Comparison of ENCODE assay signal across 26 cellular contexts in the genomic region with DNA sequence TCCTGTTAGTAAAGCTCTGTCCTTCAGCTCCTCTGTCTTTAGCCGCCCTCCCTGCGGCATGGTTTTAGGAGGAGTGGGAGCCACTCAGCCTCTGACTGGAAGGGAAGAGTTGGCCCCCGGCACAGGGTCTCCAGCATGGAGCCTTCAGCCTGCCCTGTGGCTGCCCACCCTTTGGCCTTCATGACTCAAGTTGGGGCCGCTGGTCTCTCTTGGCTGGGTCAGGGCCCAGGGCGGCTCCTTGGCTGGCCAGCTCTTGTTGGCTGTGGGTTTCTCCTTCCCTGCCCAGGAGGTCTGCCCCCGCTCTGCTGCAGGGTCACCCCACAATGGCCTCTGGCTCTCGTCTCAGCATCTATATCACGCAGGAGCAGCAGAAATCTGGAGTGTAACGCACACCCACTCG. TPM values are rescaled to one million over a fixed set of nuclear protein-coding genes. Genes with fewer than 3 reads are reported as not detected.
DNase-seq lines count a peak whose midpoint lies in the region; ATAC-seq, FAIRE-seq and TF ChIP-seq lines count a peak whose summit lies in the region.
"Had no signal": no experiment of that assay in that cellular context is flagged by ENCODE, and none has a peak within 500 bp of the region (broad histone marks: within the 10 kb centered on the region; RNA-seq: fewer than 3 reads in every experiment).

No MANE protein-coding gene starts in this region.

- H3K36me3 Mint-ChIP-seq in brain, result no peaks in the 10 kb centered on the region
- H3K36me3 Mint-ChIP-seq in nephron (ENCODE audit: low read depth), result no peaks in the 10 kb centered on the region
- H3K36me3 Mint-ChIP-seq: CD8-positive, alpha-beta memory T cell had no signal

- TF ChIP-seq RAD21 in HepG2 (CRISPR knock-in tag; IDR thresholded peaks at IDR 0.05), result no peak

- no peak overlapping the region for H2AFZ ChIP-seq in HepG2 (ENCODE audit: low read length)

- peak; percentile 59 for DNase-seq in RWPE2 (ENCODE audit: low spot score)
- DNase-seq in HepG2 (ENCODE audit: low spot score), result no peak
- DNase-seq: Calu3; CD8-positive, alpha-beta memory T cell; DMS153; GOT3; MV-4-11; NCI-H1694; NCI-H2081; NCI-H2171; NCI-H524 treated with DMSO at 0.1 percent for 48 hours; NCI-H82; Peyer's patch had no signal

- TF ChIP-seq POLR2A in HepG2 (IDR thresholded peaks at IDR 0.05; ENCODE audit: insufficient read depth in 1 of 2, low read depth in 2 of 2, low read length in 2 of 2), result no peak

- H3K4me3 Mint-ChIP-seq in brain, result no peak overlapping the region
- no peak overlapping the region for H3K4me3 Mint-ChIP-seq in nephron
- H3K4me3 Mint-ChIP-seq: IgD-negative memory B cell had no signal

- no peaks in the 10 kb centered on the region for H3K79me2 ChIP-seq in HepG2 (ENCODE audit: insufficient read depth, low read length)

- H3K27ac ChIP-seq in RWPE2 (ENCODE audit: poor library complexity, severe bottlenecking), result no peak overlapping the region
- peak overlapping the region; percentile 78 for H3K27ac ChIP-seq in subcutaneous abdominal adipose tissue (ENCODE audit: low read depth, low read length)
- H3K27ac ChIP-seq in HepG2 (ENCODE audit: extremely low read length, insufficient read depth, low read length), result no peak overlapping the region
- H3K27ac ChIP-seq: C4-2B, Peyer's patch, SJSA1 had no signal

- intact Hi-C loops in HepG2 (cut with micrococcal nuclease; ENCODE audit: unreplicated experiment), result no loop called here

- no peaks in the 10 kb centered on the region for H3K36me3 ChIP-seq in RWPE2 (ENCODE audit: low read depth)
- no peaks in the 10 kb centered on the region for H3K36me3 ChIP-seq in subcutaneous abdominal adipose tissue (ENCODE audit: control insufficient read depth in 5 of 5, insufficient read depth in 5 of 5, low read length in 5 of 5)
- no peaks in the 10 kb centered on the region for H3K36me3 ChIP-seq in HepG2 (replicated peaks in 1 of 2; ENCODE audit: control insufficient read depth in 1 of 2, insufficient read depth in 2 of 2, low read length in 2 of 2)
- H3K36me3 ChIP-seq: Peyer's patch, SJSA1 had no signal

- POLR2A ChIA-PET in HepG2 (lab: Yijun Ruan, JAX), result no interaction called here

- WGBS in HepG2 (ENCODE audit: low lambda C conversion rate), result 73% methylated on average over 8 of the region's 10 CpGs

- in situ Hi-C loops in HepG2 (cut with HindIII; ENCODE audit: extremely low pct_ligation_motif_present, low pct_unique_long_range_greater_than_20kb), result no loop called here

- H3K4me1 Mint-ChIP-seq in brain, result peaks cover 10% of the 10 kb centered on the region
- H3K4me1 Mint-ChIP-seq in nephron, result peaks cover 23% of the 10 kb centered on the region

- H3K9ac ChIP-seq in subcutaneous abdominal adipose tissue (ENCODE audit: low read length in 5 of 5), result no peak overlapping the region
- no peak overlapping the region for H3K9ac ChIP-seq in HepG2 (ENCODE audit: insufficient read depth, low read depth, low read length)

- H3K27ac Mint-ChIP-seq in brain, result peak overlapping the region in 3 of 5 experiments; percentile 17 to 33 (median 32)
- peak overlapping the region in 2 of 3 experiments; percentile 17 to 50 for H3K27ac Mint-ChIP-seq in nephron
- H3K27ac Mint-ChIP-seq: CD8-positive, alpha-beta memory T cell; IgD-negative memory B cell had no signal

- BruUV-seq in HepG2 (replicated peaks; lab: Mats Ljungman, UMichigan), result no TSS peak

- H3K27me3 Mint-ChIP-seq in brain (no peaks in the 10 kb centered on the region), nephron (ENCODE audit: low read depth) (peaks cover 3% of the 10 kb centered on the region)

- H3K4me3 ChIP-seq in RWPE2 (ENCODE audit: severe bottlenecking) (no peak overlapping the region), subcutaneous abdominal adipose tissue (ENCODE audit: low read depth in 1 of 5, low read length in 5 of 5) (no peak overlapping the region), HepG2 (replicated peaks in 1 of 3; ENCODE audit: insufficient read depth in 1 of 3, low read depth in 2 of 3, low read length in 3 of 3) (no peak overlapping the region)
- H3K4me3 ChIP-seq: Peyer's patch, SJSA1 had no signal

- no peaks in the 10 kb centered on the region for H4K20me1 ChIP-seq in HepG2 (ENCODE audit: insufficient read depth, low read length)

- no peak for FAIRE-seq in HepG2 (lab: Jason Lieb, UNC)
- FAIRE-seq: A204.1, G401.6, HTR-8/SVneo had no signal

- no peak for TF ChIP-seq EP300 in HepG2 (IDR thresholded peaks at IDR 0.05; ENCODE audit: low read depth in 2 of 2, low read length in 2 of 2)
- TF ChIP-seq EP300 in HepG2 (CRISPR knock-in tag; IDR thresholded peaks at IDR 0.05; ENCODE audit: borderline replicate concordance), result no peak

- CTCF ChIA-PET in HepG2 (lab: Yijun Ruan, JAX; ENCODE audit: low intra/inter-chr PET ratio, low total read pairs), result no interaction called here

- H3K9me3 Mint-ChIP-seq in brain (no peaks in the 10 kb centered on the region), nephron (no peaks in the 10 kb centered on the region)
- H3K9me3 Mint-ChIP-seq: CD8-positive, alpha-beta memory T cell; IgD-negative memory B cell had no signal

- H3K27me3 ChIP-seq in RWPE2 (ENCODE audit: insufficient read depth, poor library complexity, severe bottlenecking) (no peaks in the 10 kb centered on the region), subcutaneous abdominal adipose tissue (ENCODE audit: control insufficient read depth in 5 of 5, insufficient read depth in 4 of 5, low read length in 5 of 5) (no peaks in the 10 kb centered on the region), HepG2 (ENCODE audit: control insufficient read depth in 1 of 2, insufficient read depth in 2 of 2, low read length in 2 of 2) (peaks cover 3 to 8% of the 10 kb centered on the region in 2 experiments; a peak in 4 of 5 replicates)
- H3K27me3 ChIP-seq: Peyer's patch, SJSA1 had no signal

- TF ChIP-seq CTCF in RWPE2 (IDR thresholded peaks at IDR 0.05; ENCODE audit: poor library complexity, severe bottlenecking), result no peak
- no peak for TF ChIP-seq CTCF in brain (conservative IDR thresholded peaks at IDR 0.05)
- TF ChIP-seq CTCF in nephron (IDR thresholded peaks at IDR 0.05; ENCODE audit: unreplicated experiment in 3 of 3), result no peak
- no peak for TF ChIP-seq CTCF in HepG2 (CRISPR knock-in tag; IDR thresholded peaks at IDR 0.05)

- H3K4me2 ChIP-seq in HepG2 (ENCODE audit: low read depth, low read length), result no peak overlapping the region

- H3K9me3 ChIP-seq in RWPE2 (ENCODE audit: severe bottlenecking) (no peaks in the 10 kb centered on the region), subcutaneous abdominal adipose tissue (ENCODE audit: control insufficient read depth in 5 of 5, low read length in 5 of 5) (no peaks in the 10 kb centered on the region), HepG2 (ENCODE audit: low read length) (no peaks in the 10 kb centered on the region)
- H3K9me3 ChIP-seq: Peyer's patch had no signal

- ATAC-seq in RWPE2 (ENCODE audit: low read depth), result no peak
- ATAC-seq in HepG2, result no peak
- ATAC-seq in GM18502 (IDR thresholded peaks at IDR 0.05; ENCODE audit: poor library complexity, unreplicated experiment), result no peak
- no peak for ATAC-seq in HG03378 (IDR thresholded peaks at IDR 0.05; ENCODE audit: unreplicated experiment)
- ATAC-seq: HCT116 had no signal

- H3K4me1 ChIP-seq in RWPE2 (ENCODE audit: insufficient read depth, poor library complexity, severe bottlenecking) (no peaks in the 10 kb centered on the region), subcutaneous abdominal adipose tissue (ENCODE audit: control insufficient read depth in 5 of 5, insufficient read depth in 5 of 5, low read length in 5 of 5) (peaks cover 3 to 29% (median 25%) of the 10 kb centered on the region in 5 donors), HepG2 (ENCODE audit: insufficient read depth, low read length) (no peaks in the 10 kb centered on the region)
- H3K4me1 ChIP-seq: Peyer's patch, SJSA1 had no signal

TF ChIP-seq in HepG2, 621 proteins besides CTCF, POLR2A, EP300 and RAD21 (continues in another document):
- TF ChIP-seq ZNF451 (CRISPR knock-in tag; IDR thresholded peaks at IDR 0.05) (no peak), ZNF614 (CRISPR knock-in tag; IDR thresholded peaks at IDR 0.05; ENCODE audit: borderline replicate concordance) (no peak), PHF21A (CRISPR knock-in tag; IDR thresholded peaks at IDR 0.05) (no peak), ARNT (IDR thresholded peaks at IDR 0.05) (no peak)

RNA-seq across cellular contexts. Expression of a gene that starts 25.7 kb away (rescaled TPM):
- 58.0 TPM for polyA plus RNA-seq in brain (ENCODE audit: insufficient read depth, low read depth, low replicate concordance)
- not detected in 2 replicates for total RNA-seq in HepG2 (2016; rRNA removed; fragmentation: Illumina TruSeq; extraction: Trizol)
- 0.18 TPM in 1 of 2 replicates, not detected in the other for total RNA-seq in HepG2 (2016; cell fraction: cytosol; rRNA removed; fragmentation: Illumina TruSeq; extraction: Trizol; ENCODE audit: low read depth)
- total RNA-seq in HepG2 (2016; cell fraction: insoluble cytoplasmic fraction; rRNA removed; fragmentation: Illumina TruSeq; extraction: Trizol), result not detected in 2 replicates
- total RNA-seq in HepG2 (2016; cell fraction: membrane; rRNA removed; fragmentation: Illumina TruSeq; extraction: Trizol), result 0.07 and 0.12 TPM in 2 replicates
- not detected in 2 replicates for total RNA-seq in HepG2 (2016; cell fraction: nucleus; rRNA removed; fragmentation: Illumina TruSeq; extraction: Trizol)
- polyA plus RNA-seq in HepG2 (2011; rRNA removed), result not detected in 2 replicates
- not detected in 2 replicates for polyA plus RNA-seq in HepG2 (2011; cell fraction: cytosol; rRNA removed)
- polyA plus RNA-seq in HepG2 (2011; cell fraction: nucleus; rRNA removed), result not detected in 2 replicates
- polyA plus RNA-seq in HepG2 (2012), result not detected in 2 replicates
- not detected in 2 replicates for polyA plus RNA-seq in HepG2 (2016; cell fraction: cytosol; fragmentation: Illumina TruSeq; extraction: Trizol; ENCODE audit: low read depth)
- not detected in 2 replicates for polyA plus RNA-seq in HepG2 (2016; cell fraction: insoluble cytoplasmic fraction; fragmentation: Illumina TruSeq; extraction: Trizol; ENCODE audit: low read depth)
- polyA plus RNA-seq in HepG2 (2016; cell fraction: membrane; fragmentation: Illumina TruSeq; extraction: Trizol; ENCODE audit: low read depth), result not detected in 2 replicates
- not detected in 2 replicates for polyA plus RNA-seq in HepG2 (2016; cell fraction: nucleus; fragmentation: Illumina TruSeq; extraction: Trizol; ENCODE audit: insufficient read depth, low read depth)
- polyA minus RNA-seq in HepG2 (2011; rRNA and poly(A)+ RNA removed; ENCODE audit: low replicate concordance), result not detected in 2 replicates
- not detected in 2 replicates for polyA minus RNA-seq in HepG2 (2011; cell fraction: cytosol; rRNA and poly(A)+ RNA removed)
- polyA minus RNA-seq in HepG2 (2011; cell fraction: nucleus; rRNA and poly(A)+ RNA removed), result not detected in 2 replicates
- total RNA-seq: Calu3; CD8-positive, alpha-beta memory T cell; OCI-LY7; Peyer's patch had no signal
- polyA plus RNA-seq: CD8-positive, alpha-beta memory T cell; IgD-negative memory B cell had no signal

Comparison
In these comparisons a context has a peak if more than half of its experiments do, and no peak if none do; other contexts are left out.
1. RNA of a gene that starts 25.7 kb away (polyA plus RNA-seq): 58.0 TPM in brain (single experiment); not detected in HepG2; every median in the first group is over 10 times any median in the second.